Comparison of ENCODE assay signal across 1 cellular context in the genomic region with DNA sequence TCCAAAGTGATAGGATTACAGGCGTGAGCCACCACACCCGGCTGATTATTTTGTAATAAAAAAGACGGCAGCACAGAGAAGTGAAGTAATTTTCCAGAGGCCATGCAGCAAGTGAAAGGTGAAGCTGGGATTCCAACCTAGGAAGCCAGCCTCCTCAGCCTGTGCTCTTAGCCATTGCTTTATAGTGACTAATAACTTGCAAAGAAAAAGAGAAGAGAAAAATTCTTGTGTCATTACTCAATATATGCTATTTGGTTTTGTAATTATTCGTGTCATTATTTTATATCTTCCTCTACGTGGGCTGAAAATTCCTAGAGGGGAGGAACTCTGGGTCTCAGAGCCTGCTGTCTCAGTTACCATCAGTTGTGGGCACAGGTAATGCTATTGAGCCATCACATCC.
TF ChIP-seq lines count a peak whose summit lies in the region.

No MANE protein-coding gene starts in this region.

TF ChIP-seq in K562, 482 proteins besides CTCF, POLR2A, EP300 and RAD21:
- peak; percentile 27; the same call in 1 of the 2 replicates for TF ChIP-seq CEBPB (tag; IDR thresholded peaks at IDR 0.05)
- no peak for TF ChIP-seq KAT8 (IDR thresholded peaks at IDR 0.05; ENCODE audit: low read depth)
- TF ChIP-seq TEAD2 (tag; IDR thresholded peaks at IDR 0.05), result 0 out of 2 replicates have a peak, but pooled peaks have one; percentile 5
